25 cellular contexts compared by ENCODE assay signal in genomic region chr2:9298583-9298982, GRCh38.
DNase-seq lines count a peak whose midpoint lies in the region; FAIRE-seq and TF ChIP-seq lines count a peak whose summit lies in the region.
"Had no signal": no experiment of that assay in that cellular context is flagged by ENCODE, and none has a peak within 500 bp of the region (broad histone marks: within the 10 kb centered on the region; RNA-seq: fewer than 3 reads in every experiment).

No MANE protein-coding gene starts in this region.

- H3K27me3 ChIP-seq in breast epithelium (no peaks in the 10 kb centered on the region), dorsolateral prefrontal cortex (no peaks in the 10 kb centered on the region), layer of hippocampus (ENCODE audit: control insufficient read depth, insufficient read depth, low read length) (no peaks in the 10 kb centered on the region), stomach smooth muscle (ENCODE audit: control insufficient read depth in 1 of 2, insufficient read depth in 2 of 2, low read length in 2 of 2) (no peaks in the 10 kb centered on the region)

- H3K9me3 ChIP-seq in breast epithelium (no peaks in the 10 kb centered on the region), stomach smooth muscle (ENCODE audit: control insufficient read depth in 2 of 2, low read length in 2 of 2) (no peaks in the 10 kb centered on the region)

- FAIRE-seq in GM12892 (lab: Jason Lieb, UNC), result no peak
- FAIRE-seq: G401.6 had no signal

- in situ Hi-C loops in GM13976 (cut with MboI; ENCODE audit: low sequenced_read_pairs, unreplicated experiment), result no loop called here

- H3K9ac ChIP-seq in stomach smooth muscle (ENCODE audit: low read length in 2 of 2), result no peak overlapping the region

- no peak overlapping the region for H3K4me3 Mint-ChIP-seq in MCF 10A (ENCODE audit: unreplicated experiment)
- H3K4me3 Mint-ChIP-seq: HFFc6 had no signal

- DNase-seq in MCF 10A (ENCODE audit: unreplicated experiment) (no peak), breast epithelium (ENCODE audit: low spot score in 2 of 2) (no peak), dorsolateral prefrontal cortex (no peak), GM12892 (ENCODE audit: insufficient read length) (no peak), CD1c-positive myeloid dendritic cell (ENCODE audit: extremely low spot score) (no peak), GM13976 (ENCODE audit: low spot score) (no peak)
- DNase-seq: 8988T, AML-193, H7, HFFc6, KBM-7, NCI-H1092, NCI-H1436, NCI-H187 treated with DMSO at 0.1 percent for 48 hours, NCI-H226, NCI-H510A treated with DMSO at 0.1 percent for 48 hours, NCI-H748 treated with DMSO at 0.1 percent for 48 hours, PC-9, RPMI8226, SIG-M5 had no signal

- POLR2A ChIA-PET in MCF 10A (lab: Yijun Ruan, JAX), result interaction anchor here (2.5 kb wide), 1 partner anchor 10 kb away, joined by 13 read pairs; no protein-coding TSS in a partner anchor

- no peaks in the 10 kb centered on the region for H3K4me1 ChIP-seq in breast epithelium
- H3K4me1 ChIP-seq in stomach smooth muscle (ENCODE audit: control insufficient read depth, insufficient read depth, low read length), result peaks cover 44% of the 10 kb centered on the region

- peaks cover 6% of the 10 kb centered on the region for H3K4me1 Mint-ChIP-seq in MCF 10A (ENCODE audit: insufficient read depth, unreplicated experiment)

- TF ChIP-seq CTCF in MCF 10A (IDR thresholded peaks at IDR 0.05; ENCODE audit: unreplicated experiment) (no peak), breast epithelium (IDR thresholded peaks at IDR 0.05) (no peak), dorsolateral prefrontal cortex (IDR thresholded peaks at IDR 0.05 in 54 of 56, conservative IDR thresholded peaks at IDR 0.05 in 2 of 56; ENCODE audit: low read depth in 1 of 56, partially characterized antibody in 56 of 56) (no peak), GM13976 (IDR thresholded peaks at IDR 0.05; ENCODE audit: borderline replicate concordance, control extremely low read depth, extremely low read depth, insufficient read depth, missing control alignments) (no peak)

- no peak overlapping the region for H3K4me3 ChIP-seq in breast epithelium
- H3K4me3 ChIP-seq in dorsolateral prefrontal cortex, result no peak overlapping the region
- no peak overlapping the region for H3K4me3 ChIP-seq in stomach smooth muscle (ENCODE audit: low read length in 2 of 2)
- H3K4me3 ChIP-seq: PC-9 had no signal

- peaks cover 46% of the 10 kb centered on the region for H3K36me3 Mint-ChIP-seq in MCF 10A (ENCODE audit: insufficient read depth, unreplicated experiment)

- H3K27ac Mint-ChIP-seq in MCF 10A (ENCODE audit: low read depth, unreplicated experiment), result peak overlapping the region; percentile 85
- H3K27ac Mint-ChIP-seq: HFFc6 had no signal

- H3K27ac ChIP-seq in breast epithelium, result no peak overlapping the region
- H3K27ac ChIP-seq in dorsolateral prefrontal cortex, result peak overlapping the region in 57 of 59 donors; percentile 15 to 91 (median 76)
- H3K27ac ChIP-seq in layer of hippocampus (ENCODE audit: low read depth, low read length), result peak overlapping the region; percentile 55
- H3K27ac ChIP-seq in stomach smooth muscle (ENCODE audit: low read length), result peak overlapping the region; percentile 76
- H3K27ac ChIP-seq: C4-2B, HL-60, PC-9 had no signal

- CTCF ChIA-PET in MCF 10A (lab: Yijun Ruan, JAX), result interaction anchor here (0.5 to 2.3 kb wide), 5 partner anchors 10 to 483 kb away, joined by 3 to 8 read pairs (median 3); no protein-coding TSS in a partner anchor

- no TSS peak for BruUV-seq in MCF 10A (replicated peaks; lab: Mats Ljungman, UMichigan)

- intact Hi-C loops in MCF 10A (cut with micrococcal nuclease) (no loop called here), breast epithelium (cut with DNase I; ENCODE audit: low total_unique reads) (no loop called here), dorsolateral prefrontal cortex (cut with DNase I) (no loop called here)

- no peaks in the 10 kb centered on the region for H3K36me3 ChIP-seq in breast epithelium
- no peaks in the 10 kb centered on the region for H3K36me3 ChIP-seq in stomach smooth muscle (ENCODE audit: control insufficient read depth in 2 of 2, insufficient read depth in 2 of 2, low read length in 2 of 2)

- no peak for TF ChIP-seq POLR2A in breast epithelium (IDR thresholded peaks at IDR 0.05)
- no peak for TF ChIP-seq POLR2A in GM12892 (IDR thresholded peaks at IDR 0.05; ENCODE audit: low read depth, low read length)

- H3K9me3 Mint-ChIP-seq in MCF 10A (ENCODE audit: unreplicated experiment), result no peaks in the 10 kb centered on the region
- H3K9me3 Mint-ChIP-seq: HFFc6 had no signal

- no peaks in the 10 kb centered on the region for H3K27me3 Mint-ChIP-seq in MCF 10A (ENCODE audit: insufficient read depth, unreplicated experiment)

Comparison
In these comparisons a context has a peak if more than half of its experiments do, and no peak if none do; other contexts are left out.
1. H3K27ac ChIP-seq: peak in dorsolateral prefrontal cortex (57 of 59), layer of hippocampus (single experiment) and stomach smooth muscle (single experiment); none in breast epithelium (0 of 2).